In the genomic region with DNA sequence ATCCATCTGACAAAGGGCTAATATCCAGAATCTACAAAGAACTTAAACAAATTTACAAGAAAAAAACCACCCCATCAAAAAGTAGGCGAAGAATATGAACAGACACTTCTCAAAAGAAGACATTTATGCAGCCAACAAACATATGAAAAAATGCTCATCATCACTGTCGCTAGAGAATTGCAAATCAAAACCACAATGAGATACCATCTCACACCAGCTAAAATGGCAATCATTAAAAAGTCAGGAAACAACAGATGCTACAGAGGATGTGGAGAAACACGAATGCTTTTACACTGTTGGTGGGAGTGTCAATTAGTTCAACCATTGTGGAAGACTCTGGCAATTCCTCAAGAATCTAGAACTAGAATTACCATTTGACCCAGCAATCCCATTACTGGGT, we compare ENCODE assay signal across 10 cellular contexts. TPM values are rescaled to one million over a fixed set of nuclear protein-coding genes. Genes with fewer than 3 reads are reported as not detected.
A peak's percentile ranks its signal among the peaks of the same experiment; 100 is the strongest.
DNase-seq lines count a peak whose midpoint lies in the region; ATAC-seq and TF ChIP-seq lines count a peak whose summit lies in the region.
"Not testable (repeated sequence)": the region's sequence is repeated elsewhere in the genome, so short reads cannot be mapped to it uniquely, and the experiment has no call there.
"Had no signal": no experiment of that assay in that cellular context is flagged by ENCODE, and none has a peak within 500 bp of the region (broad histone marks: within the 10 kb centered on the region; RNA-seq: fewer than 3 reads in every experiment).

No MANE protein-coding gene starts in this region.

- POLR2A ChIA-PET in CD4-positive, alpha-beta memory T cell (lab: Charles Lee; ENCODE audit: partially characterized antibody); activated CD8-positive, alpha-beta T cell treated with anti-CD3 and anti-CD28 coated beads for 36 hours (lab: Charles Lee): not testable (repeated sequence)

- H3K36me3 ChIP-seq in CD4-positive, alpha-beta memory T cell (ENCODE audit: insufficient read depth, low read length) = peaks cover 37% of the 10 kb centered on the region
- H3K36me3 ChIP-seq in Loucy (ENCODE audit: insufficient read depth, low read length) = peaks cover 57% of the 10 kb centered on the region

- not testable (repeated sequence) for H4K20me1 ChIP-seq in Loucy (ENCODE audit: insufficient read depth, low read length, poor library complexity, severe bottlenecking)

- H3K27me3 Mint-ChIP-seq in CD4-positive, alpha-beta memory T cell; T-helper 2 cell treated with Interferon-gamma antibody and Interleukin-4, amounts not matched to agents 5 μg/mL and 100 μg/mL, for 36 hours (ENCODE audit: low read depth); activated CD8-positive, alpha-beta T cell treated with anti-CD3 and anti-CD28 coated beads for 36 hours; activated T-helper 2 cell treated with anti-CD3 and anti-CD28 coated beads, Interferon-gamma antibody, Interleukin-2, Interleukin-4, amounts not matched to agents 10 μg/mL and 5 μg/mL and 100 μg/mL, durations not matched to agents 14 hours and 24 hours and 36 hours (ENCODE audit: low read depth); effector memory CD8-positive, alpha-beta T cell; natural killer cell (ENCODE audit: low read depth in 2 of 2): not testable (repeated sequence)

- peak overlapping the region; percentile 71 for H3K4me2 ChIP-seq in Loucy (ENCODE audit: low read depth, low read length, poor library complexity, severe bottlenecking)

- H3K9me2 ChIP-seq in Loucy (replicated peaks; ENCODE audit: low read depth, low read length) = not testable (repeated sequence)

- H3K4me1 Mint-ChIP-seq in CD4-positive, alpha-beta memory T cell = peaks cover 46 to 81% (median 67%) of the 10 kb centered on the region in 4 donors
- peaks cover 45% of the 10 kb centered on the region for H3K4me1 Mint-ChIP-seq in T-helper 2 cell treated with Interferon-gamma antibody and Interleukin-4, amounts not matched to agents 5 μg/mL and 100 μg/mL, for 36 hours (ENCODE audit: low read depth)
- H3K4me1 Mint-ChIP-seq in activated CD8-positive, alpha-beta T cell treated with anti-CD3 and anti-CD28 coated beads for 36 hours (ENCODE audit: low read depth) = peaks cover 57% of the 10 kb centered on the region
- peaks cover 46% of the 10 kb centered on the region for H3K4me1 Mint-ChIP-seq in activated T-helper 2 cell treated with anti-CD3 and anti-CD28 coated beads, Interferon-gamma antibody, Interleukin-2, Interleukin-4, amounts not matched to agents 10 μg/mL and 5 μg/mL and 100 μg/mL, durations not matched to agents 14 hours and 24 hours and 36 hours (ENCODE audit: low read depth)
- H3K4me1 Mint-ChIP-seq in effector memory CD8-positive, alpha-beta T cell (ENCODE audit: low read depth in 2 of 2) = peaks cover 44 to 64% of the 10 kb centered on the region in 2 donors
- H3K4me1 Mint-ChIP-seq in natural killer cell = peaks cover 61 to 62% of the 10 kb centered on the region in 2 donors

- H3K9me3 ChIP-seq in CD4-positive, alpha-beta memory T cell (ENCODE audit: control insufficient read depth in 1 of 2, low read length in 2 of 2); Loucy (ENCODE audit: insufficient read depth, low read depth, low read length): not testable (repeated sequence)

- CTCF ChIA-PET in CD4-positive, alpha-beta memory T cell (lab: Charles Lee; ENCODE audit: partially characterized antibody); activated CD8-positive, alpha-beta T cell treated with anti-CD3 and anti-CD28 coated beads for 36 hours (lab: Charles Lee): not testable (repeated sequence)

- H3K4me1 ChIP-seq in CD4-positive, alpha-beta memory T cell (ENCODE audit: insufficient read depth, low read length) = peaks cover 25% of the 10 kb centered on the region
- peaks cover 37% of the 10 kb centered on the region for H3K4me1 ChIP-seq in Loucy (ENCODE audit: insufficient read depth, low read length, poor library complexity, severe bottlenecking)

- peaks cover 92% of the 10 kb centered on the region in 2 donors for H3K36me3 Mint-ChIP-seq in CD4-positive, alpha-beta memory T cell
- peaks cover 90% of the 10 kb centered on the region for H3K36me3 Mint-ChIP-seq in T-helper 2 cell treated with Interferon-gamma antibody and Interleukin-4, amounts not matched to agents 5 μg/mL and 100 μg/mL, for 36 hours (ENCODE audit: low read depth)
- H3K36me3 Mint-ChIP-seq in activated CD8-positive, alpha-beta T cell treated with anti-CD3 and anti-CD28 coated beads for 36 hours (ENCODE audit: low read depth) = peaks cover 93% of the 10 kb centered on the region
- peaks cover 95% of the 10 kb centered on the region for H3K36me3 Mint-ChIP-seq in activated T-helper 2 cell treated with anti-CD3 and anti-CD28 coated beads, Interferon-gamma antibody, Interleukin-2, Interleukin-4, amounts not matched to agents 10 μg/mL and 5 μg/mL and 100 μg/mL, durations not matched to agents 14 hours and 24 hours and 36 hours (ENCODE audit: low read depth)
- H3K36me3 Mint-ChIP-seq in effector memory CD8-positive, alpha-beta T cell (ENCODE audit: insufficient read depth) = peaks cover 50% of the 10 kb centered on the region
- H3K36me3 Mint-ChIP-seq in natural killer cell = not testable (repeated sequence)

- not testable (repeated sequence) for H3K9me3 Mint-ChIP-seq in CD4-positive, alpha-beta memory T cell; effector memory CD8-positive, alpha-beta T cell; natural killer cell
- peaks cover 30% of the 10 kb centered on the region for H3K9me3 Mint-ChIP-seq in T-helper 2 cell treated with Interferon-gamma antibody and Interleukin-4, amounts not matched to agents 5 μg/mL and 100 μg/mL, for 36 hours
- peaks cover 27% of the 10 kb centered on the region for H3K9me3 Mint-ChIP-seq in activated CD8-positive, alpha-beta T cell treated with anti-CD3 and anti-CD28 coated beads for 36 hours
- peaks cover 27% of the 10 kb centered on the region for H3K9me3 Mint-ChIP-seq in activated T-helper 2 cell treated with anti-CD3 and anti-CD28 coated beads, Interferon-gamma antibody, Interleukin-2, Interleukin-4, amounts not matched to agents 10 μg/mL and 5 μg/mL and 100 μg/mL, durations not matched to agents 14 hours and 24 hours and 36 hours

- not testable (repeated sequence) for H3F3A ChIP-seq in Loucy (ENCODE audit: low read depth)

- TF ChIP-seq CTCF in Loucy (conservative IDR thresholded peaks at IDR 0.05; ENCODE audit: low read length); activated CD8-positive, alpha-beta T cell treated with anti-CD3 and anti-CD28 coated beads for 36 hours (IDR thresholded peaks at IDR 0.05); natural killer cell (IDR thresholded peaks at IDR 0.05): not testable (repeated sequence)

- ATAC-seq in activated CD8-positive, alpha-beta T cell treated with anti-CD3 and anti-CD28 coated beads for 36 hours; effector memory CD8-positive, alpha-beta T cell (replicated peaks); natural killer cell: not testable (repeated sequence)

- H3K79me2 ChIP-seq in Loucy (ENCODE audit: insufficient read depth, low read length) = peaks cover 57% of the 10 kb centered on the region

- H3K27ac ChIP-seq in CD4-positive, alpha-beta memory T cell (ENCODE audit: low read depth, low read length) = not testable (repeated sequence)

- H3K4me3 Mint-ChIP-seq in CD4-positive, alpha-beta memory T cell = peak overlapping the region in 7 of 8 donors; percentile 4 to 64 (median 37)
- peak overlapping the region; percentile 62 for H3K4me3 Mint-ChIP-seq in T-helper 2 cell treated with Interferon-gamma antibody and Interleukin-4, amounts not matched to agents 5 μg/mL and 100 μg/mL, for 36 hours
- not testable (repeated sequence) for H3K4me3 Mint-ChIP-seq in activated CD8-positive, alpha-beta T cell treated with anti-CD3 and anti-CD28 coated beads for 36 hours
- peak overlapping the region; percentile 7 for H3K4me3 Mint-ChIP-seq in activated T-helper 2 cell treated with anti-CD3 and anti-CD28 coated beads, Interferon-gamma antibody, Interleukin-2, Interleukin-4, amounts not matched to agents 10 μg/mL and 5 μg/mL and 100 μg/mL, durations not matched to agents 14 hours and 24 hours and 36 hours (ENCODE audit: low read depth)
- peak overlapping the region; percentile 44 to 55 for H3K4me3 Mint-ChIP-seq in effector memory CD8-positive, alpha-beta T cell
- peak overlapping the region; percentile 52 for H3K4me3 Mint-ChIP-seq in natural killer cell

- not testable (repeated sequence) for H3K27me3 ChIP-seq in CD4-positive, alpha-beta memory T cell (ENCODE audit: insufficient read depth, low read length); Loucy (ENCODE audit: insufficient read depth, low read length, poor library complexity, severe bottlenecking)

- not testable (repeated sequence) for H2AFZ ChIP-seq in Loucy (ENCODE audit: low read length)

- peak in 4 of 5 donors; percentile 2 to 31 (median 18) for DNase-seq in CD4-positive, alpha-beta memory T cell
- DNase-seq in T-helper 2 cell treated with Interferon-gamma antibody and Interleukin-4, amounts not matched to agents 5 μg/mL and 100 μg/mL, for 36 hours (ENCODE audit: low spot score); activated CD8-positive, alpha-beta T cell treated with anti-CD3 and anti-CD28 coated beads for 36 hours; activated T-helper 2 cell treated with anti-CD3 and anti-CD28 coated beads, Interferon-gamma antibody, Interleukin-2, Interleukin-4, amounts not matched to agents 10 μg/mL and 5 μg/mL and 100 μg/mL, durations not matched to agents 14 hours and 24 hours and 36 hours (ENCODE audit: low spot score); effector memory CD8-positive, alpha-beta T cell; natural killer cell: not testable (repeated sequence)

- peak overlapping the region in 6 of 7 donors; percentile 41 to 77 (median 62) for H3K27ac Mint-ChIP-seq in CD4-positive, alpha-beta memory T cell
- peak overlapping the region; percentile 75 for H3K27ac Mint-ChIP-seq in T-helper 2 cell treated with Interferon-gamma antibody and Interleukin-4, amounts not matched to agents 5 μg/mL and 100 μg/mL, for 36 hours
- peak overlapping the region; percentile 40 for H3K27ac Mint-ChIP-seq in activated CD8-positive, alpha-beta T cell treated with anti-CD3 and anti-CD28 coated beads for 36 hours
- peak overlapping the region; percentile 34 for H3K27ac Mint-ChIP-seq in activated T-helper 2 cell treated with anti-CD3 and anti-CD28 coated beads, Interferon-gamma antibody, Interleukin-2, Interleukin-4, amounts not matched to agents 10 μg/mL and 5 μg/mL and 100 μg/mL, durations not matched to agents 14 hours and 24 hours and 36 hours
- peak overlapping the region; percentile 66 to 88 for H3K27ac Mint-ChIP-seq in effector memory CD8-positive, alpha-beta T cell
- H3K27ac Mint-ChIP-seq in natural killer cell = peak overlapping the region; percentile 8 to 69

- not testable (repeated sequence) for H3K9ac ChIP-seq in Loucy (ENCODE audit: low read depth, low read length, poor library complexity, severe bottlenecking)

- intact Hi-C loops in CD4-positive, alpha-beta memory T cell (cut with micrococcal nuclease); activated CD8-positive, alpha-beta T cell treated with anti-CD3 and anti-CD28 coated beads for 36 hours (cut with micrococcal nuclease); activated T-helper 2 cell treated with anti-CD3 and anti-CD28 coated beads, Interferon-gamma antibody, Interleukin-2, Interleukin-4, amounts not matched to agents 10 μg/mL and 5 μg/mL and 100 μg/mL, durations not matched to agents 14 hours and 24 hours and 36 hours (cut with micrococcal nuclease); natural killer cell (cut with micrococcal nuclease): not testable (repeated sequence)

- not testable (repeated sequence) for H3K4me3 ChIP-seq in CD4-positive, alpha-beta memory T cell (ENCODE audit: low read length in 2 of 2)
- peak overlapping the region; percentile 58 for H3K4me3 ChIP-seq in Loucy (ENCODE audit: low read length, poor library complexity, severe bottlenecking)

RNA-seq across cellular contexts. Expression of a gene that starts 40.1 kb away (rescaled TPM):
- under 1 TPM; 0.32 to 0.75 TPM for total RNA-seq in CD4-positive, alpha-beta memory T cell
- polyA plus RNA-seq in CD4-positive, alpha-beta memory T cell = under 1 TPM in 1 of 2 donors, not detected in 1; 0.17 TPM
- total RNA-seq in activated CD8-positive, alpha-beta T cell treated with anti-CD3 and anti-CD28 coated beads for 36 hours = not detected
- 0.18 and 0.21 TPM in 2 replicates for total RNA-seq in activated T-helper 2 cell treated with anti-CD3 and anti-CD28 coated beads, Interferon-gamma antibody, Interleukin-2, Interleukin-4, amounts not matched to agents 10 μg/mL and 5 μg/mL and 100 μg/mL, durations not matched to agents 14 hours and 24 hours and 36 hours
- total RNA-seq in natural killer cell = 1 to 10 TPM in 1 of 3 donors, under 1 TPM in 1, not detected in 1; 0.79 to 2.2 TPM
- total RNA-seq: A172, H1, HT-29 had no signal
